1 cellular context compared by ENCODE assay signal in genomic region chrX:48698306-48698705, GRCh38.
TF ChIP-seq lines count a peak whose summit lies in the region.

No MANE protein-coding gene starts in this region.

TF ChIP-seq in HCT116, 20 proteins besides CTCF, POLR2A, EP300 and RAD21:
- no peak for TF ChIP-seq EZH2 (IDR thresholded peaks at IDR 0.05)
- no peak for TF ChIP-seq ELF1 (IDR thresholded peaks at IDR 0.05; ENCODE audit: borderline replicate concordance, low read depth)
- TF ChIP-seq POLR2AphosphoS5 (IDR thresholded peaks at IDR 0.05; ENCODE audit: low read depth, low read length), result no peak
- no peak for TF ChIP-seq MAX (IDR thresholded peaks at IDR 0.05)
- no peak for TF ChIP-seq EZH2phosphoT487 (IDR thresholded peaks at IDR 0.05; ENCODE audit: borderline replicate concordance)
- TF ChIP-seq EGR1 (IDR thresholded peaks at IDR 0.05; ENCODE audit: low read depth), result no peak
- no peak for TF ChIP-seq SP1 (IDR thresholded peaks at IDR 0.05; ENCODE audit: low read depth)
- no peak for TF ChIP-seq CEBPB (IDR thresholded peaks at IDR 0.05; ENCODE audit: low read depth)
- TF ChIP-seq SIN3A (IDR thresholded peaks at IDR 0.05; ENCODE audit: low read depth), result no peak
- TF ChIP-seq JUND (IDR thresholded peaks at IDR 0.05), result no peak
- TF ChIP-seq FOSL1 (IDR thresholded peaks at IDR 0.05; ENCODE audit: low read depth), result no peak
